Comparison of ENCODE assay signal across 8 cellular contexts in the genomic region with DNA sequence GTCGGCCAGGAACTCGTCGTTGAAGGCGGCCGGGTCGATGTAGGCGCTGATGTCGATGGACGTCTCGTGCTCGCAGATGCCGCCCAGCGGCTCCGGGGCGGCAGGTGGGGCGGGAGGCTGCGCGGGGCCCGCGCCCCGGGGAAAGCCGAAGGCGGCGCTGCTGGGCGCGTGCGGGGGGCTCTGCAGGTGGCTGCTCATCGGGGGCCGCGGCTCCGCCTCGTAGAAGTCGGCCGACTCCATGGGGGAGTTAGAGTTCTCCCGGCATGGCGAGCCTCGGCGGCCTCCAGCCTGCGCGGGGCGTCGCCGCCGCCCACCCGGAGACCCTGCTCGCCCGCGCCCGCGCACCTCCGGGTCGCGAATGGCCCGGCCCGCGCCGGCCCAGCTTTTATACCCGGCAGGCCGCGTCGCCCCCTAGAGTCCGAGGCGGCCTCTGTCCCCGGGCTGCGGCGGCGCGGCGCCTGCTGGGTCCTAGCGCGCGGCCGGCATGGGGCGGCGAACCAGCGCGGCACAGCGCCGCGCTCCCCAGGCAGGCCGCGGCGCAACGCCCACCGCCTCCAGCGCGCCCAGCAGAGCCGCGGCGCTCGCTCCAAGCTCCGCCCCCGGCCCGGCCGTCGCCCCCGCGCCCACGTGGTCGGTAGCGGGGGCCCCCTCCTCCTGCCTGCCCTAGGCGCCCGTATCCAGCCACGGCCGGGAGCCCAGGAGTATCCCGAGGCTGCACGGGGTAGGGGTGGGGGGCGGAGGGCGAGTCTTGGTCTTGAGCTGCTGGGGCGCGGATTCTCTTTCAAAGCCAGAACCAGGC. TPM values are rescaled to one million over a fixed set of nuclear protein-coding genes. Genes with fewer than 3 reads are reported as not detected.
DNase-seq lines count a peak whose midpoint lies in the region; ATAC-seq and TF ChIP-seq lines count a peak whose summit lies in the region.

Gene CEBPA, minus strand, starts transcription at position 360 of the 799 bp plus-strand sequence. Its CDS starts 120 bp downstream, at position 240.

- peaks cover 2% of the 10 kb centered on the region for H3K4me1 Mint-ChIP-seq in activated CD4-positive, alpha-beta memory T cell treated with anti-CD3 and anti-CD28 coated beads, Interleukin-2, amount 10 ng/mL, durations not matched to agents 7 days and 5 days

- no peaks in the 10 kb centered on the region for H3K79me2 ChIP-seq in ACC112 (ENCODE audit: control insufficient read depth, insufficient read depth, low read length, unreplicated experiment)

- H3K36me3 ChIP-seq in ACC112 (ENCODE audit: insufficient read depth, low read length): no peaks in the 10 kb centered on the region

- TF ChIP-seq POLR2A in GM18526 (IDR thresholded peaks at IDR 0.05; ENCODE audit: extremely low read depth, insufficient read length): peak; percentile 40

- CTCF ChIA-PET in activated CD4-positive, alpha-beta memory T cell treated with anti-CD3 and anti-CD28 coated beads, Interleukin-2, amount 10 ng/mL, durations not matched to agents 7 days and 5 days (lab: Charles Lee): interaction anchor here (1.7 kb wide), 1 partner anchor 66 kb away, joined by 10 read pairs; no protein-coding TSS in a partner anchor

- no peak within 1 kb of the TSS for H3K4me3 Mint-ChIP-seq in activated CD4-positive, alpha-beta memory T cell treated with anti-CD3 and anti-CD28 coated beads, Interleukin-2, amount 10 ng/mL, durations not matched to agents 7 days and 5 days

- H3K4me1 ChIP-seq in ACC112 (ENCODE audit: control insufficient read depth, insufficient read depth, low read length, unreplicated experiment): no peaks in the 10 kb centered on the region

- no peak within 1 kb of the TSS for H3K27ac Mint-ChIP-seq in activated CD4-positive, alpha-beta memory T cell treated with anti-CD3 and anti-CD28 coated beads, Interleukin-2, amount 10 ng/mL, durations not matched to agents 7 days and 5 days

- peak within 1 kb of the TSS; percentile 83 for H3K4me3 ChIP-seq in ACC112 (ENCODE audit: low read depth, low read length)

- H2AFZ ChIP-seq in ACC112 (ENCODE audit: low read length, unreplicated experiment): peak within 1 kb of the TSS; percentile 81

- peak; percentile 54 for DNase-seq in NCI-H446 treated with DMSO at 0.1 percent for 48 hours (lab: John Stamatoyannopoulos, UW)
- DNase-seq in activated CD4-positive, alpha-beta memory T cell treated with anti-CD3 and anti-CD28 coated beads, Interleukin-2, amount 10 ng/mL, durations not matched to agents 7 days and 5 days: peak; percentile 56
- DNase-seq in effector CD4-positive, alpha-beta T cell: peak; percentile 10
- peak; percentile 87 for DNase-seq in medulla oblongata (ENCODE audit: extremely low spot score)
- peak in 2 of 3 experiments; percentile 17 to 34 for DNase-seq in stimulated activated CD4-positive, alpha-beta T cell treated with anti-CD3 and anti-CD28 coated beads, TNF-alpha, amount 100 ng/mL, for 4 hours (ENCODE audit: low read depth in 3 of 3)

- H3K36me3 Mint-ChIP-seq in activated CD4-positive, alpha-beta memory T cell treated with anti-CD3 and anti-CD28 coated beads, Interleukin-2, amount 10 ng/mL, durations not matched to agents 7 days and 5 days (ENCODE audit: low read depth): no peaks in the 10 kb centered on the region

- peaks cover 30% of the 10 kb centered on the region for H3K27me3 ChIP-seq in ACC112 (ENCODE audit: insufficient read depth, low read length)

- H3K9me3 Mint-ChIP-seq in activated CD4-positive, alpha-beta memory T cell treated with anti-CD3 and anti-CD28 coated beads, Interleukin-2, amount 10 ng/mL, durations not matched to agents 7 days and 5 days: no peaks in the 10 kb centered on the region

- POLR2A ChIA-PET in activated CD4-positive, alpha-beta memory T cell treated with anti-CD3 and anti-CD28 coated beads, Interleukin-2, amount 10 ng/mL, durations not matched to agents 7 days and 5 days (lab: Charles Lee): interaction anchor here (0.6 to 1.4 kb wide), 3 partner anchors 18 to 96 kb away, joined by 3 read pairs; no protein-coding TSS in a partner anchor

- peaks cover 43% of the 10 kb centered on the region for H3K27me3 Mint-ChIP-seq in activated CD4-positive, alpha-beta memory T cell treated with anti-CD3 and anti-CD28 coated beads, Interleukin-2, amount 10 ng/mL, durations not matched to agents 7 days and 5 days

- H3K27ac ChIP-seq in ACC112 (ENCODE audit: low read depth, low read length): no peak within 1 kb of the TSS

- ATAC-seq in HG03095 (IDR thresholded peaks at IDR 0.05; ENCODE audit: unreplicated experiment): peak; percentile 71

RNA-seq across cellular contexts. Expression of gene CEBPA, which starts in this region (rescaled TPM):
- under 1 TPM; 0.18 to 0.20 TPM for total RNA-seq in activated CD4-positive, alpha-beta memory T cell treated with anti-CD3 and anti-CD28 coated beads, Interleukin-2, amount 10 ng/mL, durations not matched to agents 7 days and 5 days

Comparison
In these comparisons a context has a peak if more than half of its experiments do, and no peak if none do; other contexts are left out.
1. Peak in DNase-seq in activated CD4-positive, alpha-beta memory T cell treated with anti-CD3 and anti-CD28 coated beads, Interleukin-2, amount 10 ng/mL, durations not matched to agents 7 days and 5 days; RNA of the gene not detected or under 1 TPM.
2. DNase-seq: peak in every context shown above with its lines; median percentile 87 in medulla oblongata; 56 in activated CD4-positive, alpha-beta memory T cell treated with anti-CD3 and anti-CD28 coated beads, Interleukin-2, amount 10 ng/mL, durations not matched to agents 7 days and 5 days; 54 in NCI-H446 treated with DMSO at 0.1 percent for 48 hours; 26 in stimulated activated CD4-positive, alpha-beta T cell treated with anti-CD3 and anti-CD28 coated beads, TNF-alpha, amount 100 ng/mL, for 4 hours; 10 in effector CD4-positive, alpha-beta T cell.